ENCODE assay signal across 2 cellular contexts in genomic region chr19:12997225-12997966, GRCh38.
TF ChIP-seq lines count a peak whose summit lies in the region.

No MANE protein-coding gene starts in this region.

TF ChIP-seq in Ishikawa, 13 proteins besides CTCF, POLR2A, EP300 and RAD21:
- TF ChIP-seq MAX (IDR thresholded peaks at IDR 0.05) (no peak), EGR1 (IDR thresholded peaks at IDR 0.05) (no peak), ZBTB7A (IDR thresholded peaks at IDR 0.05; ENCODE audit: low read depth) (0 out of 2 replicates have a peak, but pooled peaks have one; percentile 29), USF1 (IDR thresholded peaks at IDR 0.05) (no peak), NFIC (IDR thresholded peaks at IDR 0.05) (no peak), REST (IDR thresholded peaks at IDR 0.05; ENCODE audit: low read depth) (no peak)

TF ChIP-seq in H1, 55 proteins besides CTCF, POLR2A, EP300 and RAD21:
- TF ChIP-seq NRF1 (IDR thresholded peaks at IDR 0.05; ENCODE audit: low read depth, low read length): no peak
- no peak for TF ChIP-seq TAF1 (IDR thresholded peaks at IDR 0.05; ENCODE audit: low read depth, low read length)
- TF ChIP-seq EGR1 (IDR thresholded peaks at IDR 0.05; ENCODE audit: borderline replicate concordance, low read depth, low read length): no peak
- no peak for TF ChIP-seq CHD2 (IDR thresholded peaks at IDR 0.05; ENCODE audit: low read length)
- TF ChIP-seq EZH2 (IDR thresholded peaks at IDR 0.05; ENCODE audit: low read depth, low read length, severe bottlenecking): no peak
- TF ChIP-seq JUN (IDR thresholded peaks at IDR 0.05; ENCODE audit: low read depth, low read length): no peak
- no peak for TF ChIP-seq E2F6 (IDR thresholded peaks at IDR 0.05)
- TF ChIP-seq POLR2AphosphoS5 (IDR thresholded peaks at IDR 0.05; ENCODE audit: low read depth, low read length): no peak
- TF ChIP-seq SAP30 (IDR thresholded peaks at IDR 0.05; ENCODE audit: insufficient read depth, insufficient replicate concordance, low read length): no peak
- no peak for TF ChIP-seq TAF7 (optimal IDR thresholded peaks at IDR 0.05; ENCODE audit: borderline replicate concordance, low read depth, low read length)
